Comparison of ENCODE assay signal across 1 cellular context in genomic region chr1:229230136-229230892, GRCh38.
TF ChIP-seq lines count a peak whose summit lies in the region.

No MANE protein-coding gene starts in this region.

TF ChIP-seq in HEK293, 187 proteins besides CTCF, POLR2A, EP300 and RAD21 (continued from another document and continues in another):
- TF ChIP-seq ZNF518A (tag by site-specific recombination; conservative IDR thresholded peaks at IDR 0.05; ENCODE audit: low read depth) (0 out of 2 replicates have a peak, but pooled peaks have one; percentile 12), ZNF560 (tag by site-specific recombination; IDR thresholded peaks at IDR 0.05; ENCODE audit: borderline replicate concordance) (no peak), ZNF701 (tag by site-specific recombination; IDR thresholded peaks at IDR 0.05) (no peak), ZNF596 (tag by site-specific recombination; IDR thresholded peaks at IDR 0.05) (peak; percentile 67), ZNF214 (tag by site-specific recombination; IDR thresholded peaks at IDR 0.05; ENCODE audit: borderline replicate concordance) (no peak), SALL2 (tag by site-specific recombination; IDR thresholded peaks at IDR 0.05; ENCODE audit: borderline replicate concordance) (no peak), ZNF571 (tag by site-specific recombination; IDR thresholded peaks at IDR 0.05) (no peak), ZNF600 (tag by site-specific recombination; IDR thresholded peaks at IDR 0.05) (peak; percentile 98), ZNF792 (tag by site-specific recombination; IDR thresholded peaks at IDR 0.05) (0 out of 2 replicates have a peak, but pooled peaks have one; percentile 15), ZNF423 (tag by site-specific recombination; IDR thresholded peaks at IDR 0.05) (peak; percentile 93), ZNF549 (tag by site-specific recombination; IDR thresholded peaks at IDR 0.05) (no peak), ZNF776 (tag by site-specific recombination; IDR thresholded peaks at IDR 0.05; ENCODE audit: borderline replicate concordance) (no peak), ZNF112 (tag by site-specific recombination; IDR thresholded peaks at IDR 0.05) (no peak), ZNF138 (tag by site-specific recombination; IDR thresholded peaks at IDR 0.05; ENCODE audit: borderline replicate concordance) (no peak), ZNF394 (tag by site-specific recombination; IDR thresholded peaks at IDR 0.05; ENCODE audit: borderline replicate concordance) (peak; percentile 82), ZNF610 (tag by site-specific recombination; IDR thresholded peaks at IDR 0.05; ENCODE audit: borderline replicate concordance) (no peak), ZNF433 (tag by site-specific recombination; IDR thresholded peaks at IDR 0.05; ENCODE audit: low read depth) (no peak), ZNF670 (tag by site-specific recombination; IDR thresholded peaks at IDR 0.05; ENCODE audit: low read depth) (no peak), BCL11A (tag by site-specific recombination; IDR thresholded peaks at IDR 0.05; ENCODE audit: low read depth) (peak; percentile 79; the same call in 1 of the 2 replicates), SCRT2 (tag by site-specific recombination; IDR thresholded peaks at IDR 0.05) (peak; percentile 65; the same call in 1 of the 2 replicates), ZNF791 (tag by site-specific recombination; IDR thresholded peaks at IDR 0.05) (no peak), ZNF488 (tag by site-specific recombination; IDR thresholded peaks at IDR 0.05) (no peak), ZNF658 (tag by site-specific recombination; IDR thresholded peaks at IDR 0.05) (no peak), ZNF473 (tag by site-specific recombination; IDR thresholded peaks at IDR 0.05) (no peak), ZEB2 (tag by site-specific recombination; IDR thresholded peaks at IDR 0.05) (peak; percentile 94), YY1 (tag by site-specific recombination; IDR thresholded peaks at IDR 0.05) (no peak), ATF2 (tag by site-specific recombination; IDR thresholded peaks at IDR 0.05; ENCODE audit: low read depth) (peak; percentile 62), ZNF404 (tag by site-specific recombination; IDR thresholded peaks at IDR 0.05) (no peak), ZNF280D (tag by site-specific recombination; IDR thresholded peaks at IDR 0.05) (no peak), ZNF114 (tag by site-specific recombination; IDR thresholded peaks at IDR 0.05) (no peak), TCF7L2 (IDR thresholded peaks at IDR 0.05; ENCODE audit: borderline replicate concordance, low read depth, low read length) (no peak), SP7 (tag by site-specific recombination; IDR thresholded peaks at IDR 0.05) (peak; percentile 99), ZNF777 (tag by site-specific recombination; IDR thresholded peaks at IDR 0.05; ENCODE audit: borderline replicate concordance) (no peak), ZNF664 (tag by site-specific recombination; IDR thresholded peaks at IDR 0.05) (0 out of 2 replicates have a peak, but pooled peaks have one; percentile 4), PRDM6 (tag by site-specific recombination; IDR thresholded peaks at IDR 0.05) (peak; percentile 98), HOXA7 (CRISPR knock-in tag; IDR thresholded peaks at IDR 0.05; ENCODE audit: borderline replicate concordance) (no peak), MEIS1 (CRISPR knock-in tag; IDR thresholded peaks at IDR 0.05; ENCODE audit: borderline replicate concordance) (peak; percentile 93), ZNF660 (tag by site-specific recombination; IDR thresholded peaks at IDR 0.05) (peak; percentile 82)
- TF ChIP-seq, protein P1, sequence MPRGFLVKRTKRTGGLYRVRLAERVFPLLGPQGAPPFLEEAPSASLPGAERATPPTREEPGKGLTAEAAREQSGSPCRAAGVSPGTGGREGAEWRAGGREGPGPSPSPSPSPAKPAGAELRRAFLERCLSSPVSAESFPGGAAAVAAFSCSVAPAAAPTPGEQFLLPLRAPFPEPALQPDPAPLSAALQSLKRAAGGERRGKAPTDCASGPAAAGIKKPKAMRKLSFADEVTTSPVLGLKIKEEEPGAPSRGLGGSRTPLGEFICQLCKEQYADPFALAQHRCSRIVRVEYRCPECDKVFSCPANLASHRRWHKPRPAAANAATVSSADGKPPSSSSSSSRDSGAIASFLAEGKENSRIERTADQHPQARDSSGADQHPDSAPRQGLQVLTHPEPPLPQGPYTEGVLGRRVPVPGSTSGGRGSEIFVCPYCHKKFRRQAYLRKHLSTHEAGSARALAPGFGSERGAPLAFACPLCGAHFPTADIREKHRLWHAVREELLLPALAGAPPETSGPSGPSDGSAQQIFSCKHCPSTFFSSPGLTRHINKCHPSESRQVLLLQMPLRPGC (tag by site-specific recombination; IDR thresholded peaks at IDR 0.05), result peak; percentile 93
- TF ChIP-seq, protein P2, sequence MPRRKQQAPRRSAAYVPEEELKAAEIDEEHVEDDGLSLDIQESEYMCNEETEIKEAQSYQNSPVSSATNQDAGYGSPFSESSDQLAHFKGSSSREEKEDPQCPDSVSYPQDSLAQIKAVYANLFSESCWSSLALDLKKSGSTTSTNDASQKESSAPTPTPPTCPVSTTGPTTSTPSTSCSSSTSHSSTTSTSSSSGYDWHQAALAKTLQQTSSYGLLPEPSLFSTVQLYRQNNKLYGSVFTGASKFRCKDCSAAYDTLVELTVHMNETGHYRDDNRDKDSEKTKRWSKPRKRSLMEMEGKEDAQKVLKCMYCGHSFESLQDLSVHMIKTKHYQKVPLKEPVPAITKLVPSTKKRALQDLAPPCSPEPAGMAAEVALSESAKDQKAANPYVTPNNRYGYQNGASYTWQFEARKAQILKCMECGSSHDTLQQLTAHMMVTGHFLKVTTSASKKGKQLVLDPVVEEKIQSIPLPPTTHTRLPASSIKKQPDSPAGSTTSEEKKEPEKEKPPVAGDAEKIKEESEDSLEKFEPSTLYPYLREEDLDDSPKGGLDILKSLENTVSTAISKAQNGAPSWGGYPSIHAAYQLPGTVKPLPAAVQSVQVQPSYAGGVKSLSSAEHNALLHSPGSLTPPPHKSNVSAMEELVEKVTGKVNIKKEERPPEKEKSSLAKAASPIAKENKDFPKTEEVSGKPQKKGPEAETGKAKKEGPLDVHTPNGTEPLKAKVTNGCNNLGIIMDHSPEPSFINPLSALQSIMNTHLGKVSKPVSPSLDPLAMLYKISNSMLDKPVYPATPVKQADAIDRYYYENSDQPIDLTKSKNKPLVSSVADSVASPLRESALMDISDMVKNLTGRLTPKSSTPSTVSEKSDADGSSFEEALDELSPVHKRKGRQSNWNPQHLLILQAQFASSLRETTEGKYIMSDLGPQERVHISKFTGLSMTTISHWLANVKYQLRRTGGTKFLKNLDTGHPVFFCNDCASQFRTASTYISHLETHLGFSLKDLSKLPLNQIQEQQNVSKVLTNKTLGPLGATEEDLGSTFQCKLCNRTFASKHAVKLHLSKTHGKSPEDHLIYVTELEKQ (tag by site-specific recombination; IDR thresholded peaks at IDR 0.05; ENCODE audit: borderline replicate concordance), result peak; percentile 96
- TF ChIP-seq, protein P3, sequence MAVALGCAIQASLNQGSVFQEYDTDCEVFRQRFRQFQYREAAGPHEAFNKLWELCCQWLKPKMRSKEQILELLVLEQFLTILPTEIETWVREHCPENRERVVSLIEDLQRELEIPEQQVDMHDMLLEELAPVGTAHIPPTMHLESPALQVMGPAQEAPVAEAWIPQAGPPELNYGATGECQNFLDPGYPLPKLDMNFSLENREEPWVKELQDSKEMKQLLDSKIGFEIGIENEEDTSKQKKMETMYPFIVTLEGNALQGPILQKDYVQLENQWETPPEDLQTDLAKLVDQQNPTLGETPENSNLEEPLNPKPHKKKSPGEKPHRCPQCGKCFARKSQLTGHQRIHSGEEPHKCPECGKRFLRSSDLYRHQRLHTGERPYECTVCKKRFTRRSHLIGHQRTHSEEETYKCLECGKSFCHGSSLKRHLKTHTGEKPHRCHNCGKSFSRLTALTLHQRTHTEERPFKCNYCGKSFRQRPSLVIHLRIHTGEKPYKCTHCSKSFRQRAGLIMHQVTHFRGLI (tag by site-specific recombination; IDR thresholded peaks at IDR 0.05), result peak; percentile 79; the same call in 1 of the 2 replicates
- TF ChIP-seq, protein P4, sequence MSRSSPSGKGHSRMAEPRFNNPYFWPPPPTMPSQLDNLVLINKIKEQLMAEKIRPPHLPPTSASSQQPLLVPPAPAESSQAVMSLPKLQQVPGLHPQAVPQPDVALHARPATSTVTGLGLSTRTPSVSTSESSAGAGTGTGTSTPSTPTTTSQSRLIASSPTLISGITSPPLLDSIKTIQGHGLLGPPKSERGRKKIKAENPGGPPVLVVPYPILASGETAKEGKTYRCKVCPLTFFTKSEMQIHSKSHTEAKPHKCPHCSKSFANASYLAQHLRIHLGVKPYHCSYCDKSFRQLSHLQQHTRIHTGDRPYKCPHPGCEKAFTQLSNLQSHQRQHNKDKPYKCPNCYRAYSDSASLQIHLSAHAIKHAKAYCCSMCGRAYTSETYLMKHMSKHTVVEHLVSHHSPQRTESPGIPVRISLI (tag by site-specific recombination; IDR thresholded peaks at IDR 0.05), result peak; percentile 100
